Comparison of ENCODE assay signal across 28 cellular contexts in the genomic region with DNA sequence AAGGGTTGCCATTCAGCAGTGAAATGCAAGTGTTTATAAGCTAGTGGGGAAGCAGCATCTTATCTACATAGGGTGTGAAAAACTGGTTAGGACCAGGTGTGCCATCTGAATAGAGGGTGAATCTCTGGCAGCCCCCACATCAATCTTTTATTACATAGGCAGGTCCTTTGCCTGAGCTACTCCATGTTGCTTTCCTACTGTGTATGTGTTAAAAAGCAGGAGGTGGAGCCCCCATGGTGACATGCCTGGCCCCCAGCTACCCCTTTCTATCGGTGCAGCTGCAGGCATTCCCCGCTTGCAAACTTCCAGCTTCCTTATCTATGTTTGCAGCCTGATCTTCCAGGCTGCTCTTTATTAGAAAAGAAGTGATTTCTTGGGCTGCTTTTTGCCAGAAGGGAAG.
"Had no signal": no experiment of that assay in that cellular context is flagged by ENCODE, and none has a peak within 500 bp of the region (broad histone marks: within the 10 kb centered on the region; RNA-seq: fewer than 3 reads in every experiment).

No MANE protein-coding gene starts in this region.

- H3K9ac ChIP-seq: neural progenitor cell, parathyroid adenoma had no signal

- H3K4me1 Mint-ChIP-seq: natural killer cell; stimulated activated effector memory CD8-positive, alpha-beta T cell treated with anti-CD3 and anti-CD28 coated beads, Interleukin-12 subunit alpha, Interleukin-12 subunit beta, amount 100 ng/mL, for 72 hours had no signal

- DNase-seq: natural killer cell; occipital lobe; ovary; posterior cingulate gyrus; psoas muscle; right cardiac atrium; right lobe of liver; sigmoid colon; small intestine; stimulated activated CD4-positive, alpha-beta T cell treated with anti-CD3 and anti-CD28 coated beads, Interleukin-15, amount 100 ng/mL, for 24 hours; stimulated activated CD4-positive, alpha-beta T cell treated with anti-CD3 and anti-CD28 coated beads, Interleukin-2, amount 100 ng/mL, for 24 hours; stimulated activated CD4-positive, alpha-beta T cell treated with anti-CD3 and anti-CD28 coated beads, Interleukin-2, amount 100 ng/mL, for 48 hours; stimulated activated CD4-positive, alpha-beta T cell treated with anti-CD3 and anti-CD28 coated beads, Interleukin-4, amount 100 ng/mL, for 24 hours; stimulated activated naive B cell treated with anti-CD40 and anti-IgM and Interleukin-4, amounts not matched to agents 10 μg/mL and 1 μg/mL and 100 μg/mL, for 72 hours; stimulated activated naive CD4-positive, alpha-beta T cell treated with Interleukin-2 at 50 U/mL for 16 hours; stomach; thyroid gland; trophoblast cell; upper lobe of left lung had no signal

- H3K27me3 Mint-ChIP-seq: stimulated activated naive CD8-positive, alpha-beta T cell treated with anti-CD3 and anti-CD28 coated beads, Interleukin-15, Interleukin-2, amounts not matched to agents 100 ng/mL and 50 ng/mL, for 24 hours had no signal

- H3K4me3 Mint-ChIP-seq: natural killer cell; nephron; neural progenitor cell; stimulated activated effector memory CD8-positive, alpha-beta T cell treated with anti-CD3 and anti-CD28 coated beads, Interleukin-12 subunit alpha, Interleukin-12 subunit beta, amount 100 ng/mL, for 72 hours; stimulated activated naive B cell treated with anti-CD40 and anti-IgM and Interleukin-4, amounts not matched to agents 10 μg/mL and 1 μg/mL and 100 μg/mL, for 72 hours; stimulated activated naive CD8-positive, alpha-beta T cell treated with anti-CD3 and anti-CD28 coated beads, Interleukin-15, Interleukin-2, amounts not matched to agents 100 ng/mL and 50 ng/mL, for 24 hours had no signal

- H3K27ac Mint-ChIP-seq: natural killer cell; nephron; neural progenitor cell; progenitor cell of endocrine pancreas; stimulated activated effector memory CD8-positive, alpha-beta T cell treated with anti-CD3 and anti-CD28 coated beads, Interleukin-12 subunit alpha, Interleukin-12 subunit beta, amount 100 ng/mL, for 72 hours; stimulated activated naive B cell treated with anti-CD40 and anti-IgM and Interleukin-4, amounts not matched to agents 10 μg/mL and 1 μg/mL and 100 μg/mL, for 72 hours; stimulated activated naive CD8-positive, alpha-beta T cell treated with anti-CD3 and anti-CD28 coated beads, Interleukin-15, Interleukin-2, amounts not matched to agents 100 ng/mL and 50 ng/mL, for 24 hours had no signal

- H3K27ac ChIP-seq: neural progenitor cell, ovary, parathyroid adenoma, psoas muscle, right lobe of liver, sigmoid colon, stomach, thoracic aorta, thyroid gland, tibial nerve, upper lobe of left lung, vagina had no signal

- H3K9me3 ChIP-seq: ovary, psoas muscle, right lobe of liver, thoracic aorta, thyroid gland had no signal

- H3K79me2 ChIP-seq: parathyroid adenoma had no signal

- H3K4me2 ChIP-seq: neural progenitor cell had no signal

- H3K36me3 ChIP-seq: neural progenitor cell, ovary, right lobe of liver, sigmoid colon, stomach, thoracic aorta, thyroid gland, tibial nerve, upper lobe of left lung, vagina had no signal

- H3K4me1 ChIP-seq: neural progenitor cell, parathyroid adenoma, psoas muscle, right lobe of liver, sigmoid colon, stomach, thyroid gland, tibial nerve, upper lobe of left lung, vagina had no signal

- H3K27me3 ChIP-seq: neural progenitor cell, ovary, right lobe of liver, sigmoid colon, stomach, thyroid gland, tibial nerve, upper lobe of left lung, vagina had no signal

- H3K36me3 Mint-ChIP-seq: natural killer cell; stimulated activated effector memory CD8-positive, alpha-beta T cell treated with anti-CD3 and anti-CD28 coated beads, Interleukin-12 subunit alpha, Interleukin-12 subunit beta, amount 100 ng/mL, for 72 hours had no signal

- H3K4me3 ChIP-seq: neural progenitor cell, ovary, psoas muscle, right lobe of liver, sigmoid colon, stomach, thoracic aorta, thyroid gland, tibial nerve, upper lobe of left lung, vagina had no signal
